ENCODE assay signal across 15 cellular contexts in genomic region chr17:17748179-17748578, GRCh38.
A peak's percentile ranks its signal among the peaks of the same experiment; 100 is the strongest.
DNase-seq lines count a peak whose midpoint lies in the region; ATAC-seq and TF ChIP-seq lines count a peak whose summit lies in the region.
"Had no signal": no experiment of that assay in that cellular context is flagged by ENCODE, and none has a peak within 500 bp of the region (broad histone marks: within the 10 kb centered on the region; RNA-seq: fewer than 3 reads in every experiment).

No MANE protein-coding gene starts in this region.

- CTCF ChIA-PET in activated CD8-positive, alpha-beta T cell treated with anti-CD3 and anti-CD28 coated beads for 36 hours (lab: Charles Lee): interaction anchor here (1.0 to 1.5 kb wide), 2 partner anchors 9 to 56 kb away, joined by 3 read pairs; no protein-coding TSS in a partner anchor
- CTCF ChIA-PET in GM10248 (lab: Yijun Ruan, JAX): interaction anchor here (0.8 to 1.2 kb wide), 2 partner anchors 14 to 88 kb away, joined by 3 read pairs; no protein-coding TSS in a partner anchor

- no peaks in the 10 kb centered on the region for H3K9me3 ChIP-seq in MG63
- H3K9me3 ChIP-seq: tibial nerve had no signal

- POLR2A ChIA-PET in activated CD8-positive, alpha-beta T cell treated with anti-CD3 and anti-CD28 coated beads for 36 hours (lab: Charles Lee): interaction anchor here (0.7 to 1.0 kb wide), 3 partner anchors 18 to 99 kb away, joined by 3 read pairs; no protein-coding TSS in a partner anchor
- POLR2A ChIA-PET in GM10248 (lab: Yijun Ruan, JAX): no interaction called here

- DNase-seq in AG10803 (ENCODE audit: low read depth): no peak
- DNase-seq in activated CD8-positive, alpha-beta T cell treated with anti-CD3 and anti-CD28 coated beads for 36 hours: no peak
- DNase-seq in immature natural killer cell: no peak
- DNase-seq in MG63: no peak
- no peak for DNase-seq in CD1c-positive myeloid dendritic cell (ENCODE audit: extremely low spot score)
- no peak for DNase-seq in GM10248 (ENCODE audit: extremely low spot score)
- DNase-seq: activated CD4-positive, alpha-beta T cell treated with anti-CD3 and anti-CD28 coated beads for 48 hours; activated naive CD4-positive, alpha-beta T cell treated with Interleukin-2 at 50 U/mL for 16 hours; CD4-positive, CD25-positive, alpha-beta regulatory T cell; mesenchymal stem cell; right cardiac atrium had no signal

- intact Hi-C loops in activated CD8-positive, alpha-beta T cell treated with anti-CD3 and anti-CD28 coated beads for 36 hours (cut with micrococcal nuclease): no loop called here

- H3K4me1 Mint-ChIP-seq in activated CD8-positive, alpha-beta T cell treated with anti-CD3 and anti-CD28 coated beads for 36 hours (ENCODE audit: low read depth): peaks cover 44% of the 10 kb centered on the region
- H3K4me1 Mint-ChIP-seq in immature natural killer cell: peaks cover 47 to 54% of the 10 kb centered on the region in 2 donors

- peak overlapping the region; percentile 56 for H3K27ac Mint-ChIP-seq in activated CD8-positive, alpha-beta T cell treated with anti-CD3 and anti-CD28 coated beads for 36 hours
- peak overlapping the region in 5 of 6 donors; percentile 28 to 83 (median 52) for H3K27ac Mint-ChIP-seq in immature natural killer cell

- H3K36me3 ChIP-seq in MG63: no peaks in the 10 kb centered on the region; the same call in 1 of the 2 replicates
- H3K36me3 ChIP-seq: tibial nerve had no signal

- H3K27me3 Mint-ChIP-seq in activated CD8-positive, alpha-beta T cell treated with anti-CD3 and anti-CD28 coated beads for 36 hours: no peaks in the 10 kb centered on the region
- H3K27me3 Mint-ChIP-seq in immature natural killer cell (ENCODE audit: low read depth in 3 of 3): peaks cover 6 to 17% (median 11%) of the 10 kb centered on the region in 3 donors
- H3K27me3 Mint-ChIP-seq: CD4-positive, CD25-positive, alpha-beta regulatory T cell; dendritic cell treated with granulocyte-macrophage colony-stimulating factor and Interleukin-4, amounts not matched to agents 40 ng/mL and 50 ng/mL, for 4 days had no signal

- no peaks in the 10 kb centered on the region for H3K9me3 Mint-ChIP-seq in activated CD8-positive, alpha-beta T cell treated with anti-CD3 and anti-CD28 coated beads for 36 hours
- no peaks in the 10 kb centered on the region for H3K9me3 Mint-ChIP-seq in immature natural killer cell
- H3K9me3 Mint-ChIP-seq: CD4-positive, CD25-positive, alpha-beta regulatory T cell; dendritic cell treated with granulocyte-macrophage colony-stimulating factor and Interleukin-4, amounts not matched to agents 40 ng/mL and 50 ng/mL, for 4 days had no signal

- H3K36me3 Mint-ChIP-seq in activated CD8-positive, alpha-beta T cell treated with anti-CD3 and anti-CD28 coated beads for 36 hours (ENCODE audit: low read depth): peaks cover 3% of the 10 kb centered on the region
- no peaks in the 10 kb centered on the region for H3K36me3 Mint-ChIP-seq in immature natural killer cell
- H3K36me3 Mint-ChIP-seq: CD4-positive, CD25-positive, alpha-beta regulatory T cell had no signal

- H3K4me3 Mint-ChIP-seq in activated CD8-positive, alpha-beta T cell treated with anti-CD3 and anti-CD28 coated beads for 36 hours: no peak overlapping the region
- H3K4me3 Mint-ChIP-seq in immature natural killer cell: no peak overlapping the region
- H3K4me3 Mint-ChIP-seq: dendritic cell treated with granulocyte-macrophage colony-stimulating factor and Interleukin-4, amounts not matched to agents 40 ng/mL and 50 ng/mL, for 4 days had no signal

- no peak overlapping the region for H3K4me3 ChIP-seq in AG10803 (ENCODE audit: low read length)
- no peak overlapping the region for H3K4me3 ChIP-seq in MG63
- H3K4me3 ChIP-seq: tibial nerve had no signal

- no peak for ATAC-seq in activated CD8-positive, alpha-beta T cell treated with anti-CD3 and anti-CD28 coated beads for 36 hours
- no peak for ATAC-seq in GM21381 (IDR thresholded peaks at IDR 0.05; ENCODE audit: unreplicated experiment)
- ATAC-seq: right cardiac atrium had no signal

- no peaks in the 10 kb centered on the region for H3K27me3 ChIP-seq in MG63
- H3K27me3 ChIP-seq: tibial nerve had no signal

- peak; percentile 20; the same call in 1 of the 2 replicates for TF ChIP-seq CTCF in AG10803 (conservative IDR thresholded peaks at IDR 0.05; ENCODE audit: low read length)
- peak; percentile 65 for TF ChIP-seq CTCF in GM12872 (IDR thresholded peaks at IDR 0.05; ENCODE audit: insufficient read depth, low read depth, low read length)
- no peak for TF ChIP-seq CTCF in activated CD8-positive, alpha-beta T cell treated with anti-CD3 and anti-CD28 coated beads for 36 hours (IDR thresholded peaks at IDR 0.05)
- no peak for TF ChIP-seq CTCF in GM10248 (IDR thresholded peaks at IDR 0.05; ENCODE audit: control extremely low read depth, extremely low read depth, low read depth, missing control alignments)

Comparison
In these comparisons a context has a peak if more than half of its experiments do, and no peak if none do; other contexts are left out.
1. CTCF ChIP-seq: peak in AG10803 (single experiment) and GM12872 (single experiment); none in activated CD8-positive, alpha-beta T cell treated with anti-CD3 and anti-CD28 coated beads for 36 hours (single experiment) and GM10248 (single experiment).